Comparison of ENCODE assay signal across 11 cellular contexts in genomic region chr20:62550087-62550565, GRCh38.
DNase-seq lines count a peak whose midpoint lies in the region; ATAC-seq and TF ChIP-seq lines count a peak whose summit lies in the region.
"Had no signal": no experiment of that assay in that cellular context is flagged by ENCODE, and none has a peak within 500 bp of the region (broad histone marks: within the 10 kb centered on the region; RNA-seq: fewer than 3 reads in every experiment).

No MANE protein-coding gene starts in this region.

- H3K36me3 ChIP-seq in GM23338 (ENCODE audit: insufficient read depth), result no peaks in the 10 kb centered on the region
- no peaks in the 10 kb centered on the region for H3K36me3 ChIP-seq in lower lobe of right lung
- H3K36me3 ChIP-seq in osteoblast (ENCODE audit: insufficient read depth, low read length), result no peaks in the 10 kb centered on the region

- peaks cover 12% of the 10 kb centered on the region for H3K4me1 Mint-ChIP-seq in GM23338
- peaks cover 7% of the 10 kb centered on the region for H3K4me1 Mint-ChIP-seq in stimulated activated effector memory CD8-positive, alpha-beta T cell treated with anti-CD3 and anti-CD28 coated beads, Interleukin-12 subunit alpha, Interleukin-12 subunit beta, amount 100 ng/mL, for 72 hours

- ATAC-seq in GM23338, result peak; percentile 15
- no peak for ATAC-seq in lower lobe of right lung
- ATAC-seq in stimulated activated effector memory CD8-positive, alpha-beta T cell treated with anti-CD3 and anti-CD28 coated beads, Interleukin-12 subunit alpha, Interleukin-12 subunit beta, amount 100 ng/mL, for 72 hours, result no peak

- H4K20me1 ChIP-seq in GM23338 (replicated peaks; ENCODE audit: insufficient read depth) (no peaks in the 10 kb centered on the region), osteoblast (ENCODE audit: insufficient read depth, low read length) (no peaks in the 10 kb centered on the region)

- no peaks in the 10 kb centered on the region; the same call in 2 of the 3 replicates for H3K36me3 Mint-ChIP-seq in GM23338 (ENCODE audit: low read depth)
- no peaks in the 10 kb centered on the region for H3K36me3 Mint-ChIP-seq in stimulated activated effector memory CD8-positive, alpha-beta T cell treated with anti-CD3 and anti-CD28 coated beads, Interleukin-12 subunit alpha, Interleukin-12 subunit beta, amount 100 ng/mL, for 72 hours

- H3K9me2 ChIP-seq in GM23338 (ENCODE audit: insufficient read depth), result no peaks in the 10 kb centered on the region

- peak overlapping the region; percentile 66 for H3K4me3 ChIP-seq in GM23338
- peak overlapping the region in 53 of 59 donors; percentile 10 to 63 (median 46) for H3K4me3 ChIP-seq in dorsolateral prefrontal cortex
- H3K4me3 ChIP-seq in lower lobe of right lung, result peak overlapping the region; percentile 37
- H3K4me3 ChIP-seq in osteoblast (ENCODE audit: insufficient read depth, low read length), result no peak overlapping the region

- no peak for TF ChIP-seq CTCF in GM23338 (conservative IDR thresholded peaks at IDR 0.05; ENCODE audit: low read depth in 2 of 2)
- TF ChIP-seq CTCF in dorsolateral prefrontal cortex (IDR thresholded peaks at IDR 0.05 in 54 of 56, conservative IDR thresholded peaks at IDR 0.05 in 2 of 56; ENCODE audit: low read depth in 1 of 56, partially characterized antibody in 56 of 56), result no peak
- TF ChIP-seq CTCF in lower lobe of right lung (IDR thresholded peaks at IDR 0.05), result no peak
- TF ChIP-seq CTCF in GM10266 (IDR thresholded peaks at IDR 0.05; ENCODE audit: control insufficient read depth, insufficient read depth, low read depth, missing control alignments), result no peak
- TF ChIP-seq CTCF in osteoblast (IDR thresholded peaks at IDR 0.05; ENCODE audit: extremely low read depth, low read depth, low read length), result no peak

- no peak overlapping the region for H3K27ac ChIP-seq in GM23338 (ENCODE audit: low read depth)
- no peak overlapping the region for H3K27ac ChIP-seq in dorsolateral prefrontal cortex
- H3K27ac ChIP-seq in lower lobe of right lung, result no peak overlapping the region
- H3K27ac ChIP-seq in osteoblast (ENCODE audit: low read depth, low read length), result no peak overlapping the region

- no peaks in the 10 kb centered on the region for H3K9me3 Mint-ChIP-seq in GM23338
- H3K9me3 Mint-ChIP-seq in stimulated activated effector memory CD8-positive, alpha-beta T cell treated with anti-CD3 and anti-CD28 coated beads, Interleukin-12 subunit alpha, Interleukin-12 subunit beta, amount 100 ng/mL, for 72 hours, result no peaks in the 10 kb centered on the region

- DNase-seq in GM23338 (ENCODE audit: low spot score) (peak; percentile 47), dorsolateral prefrontal cortex (peak in 2 of 10 donors; percentile 14 to 28), lower lobe of right lung (no peak), UCSD-AML1 (lab: John Stamatoyannopoulos, UW; ENCODE audit: unreplicated experiment) (no peak), GM10266 (ENCODE audit: extremely low spot score) (no peak), osteoblast (ENCODE audit: insufficient read length, low spot score, missing footprints) (no peak), pons (ENCODE audit: low spot score) (no peak)
- DNase-seq in stimulated activated effector memory CD8-positive, alpha-beta T cell treated with anti-CD3 and anti-CD28 coated beads, Interleukin-12 subunit alpha, Interleukin-12 subunit beta, amount 100 ng/mL, for 72 hours (ENCODE audit: low spot score in 2 of 2), result no peak
- DNase-seq: C1 segment of cervical spinal cord, NCI-H1092 treated with DMSO at 0.1 percent for 48 hours, NCI-H510A had no signal

- H3K4me2 ChIP-seq in GM23338, result peak overlapping the region; percentile 90
- H3K4me2 ChIP-seq in osteoblast (ENCODE audit: insufficient read depth, low read length), result no peak overlapping the region

- peak overlapping the region; percentile 68; the same call in 2 of the 3 replicates for H3K4me3 Mint-ChIP-seq in GM23338
- H3K4me3 Mint-ChIP-seq in stimulated activated effector memory CD8-positive, alpha-beta T cell treated with anti-CD3 and anti-CD28 coated beads, Interleukin-12 subunit alpha, Interleukin-12 subunit beta, amount 100 ng/mL, for 72 hours, result peak overlapping the region; percentile 70

- no peak overlapping the region for H3K27ac Mint-ChIP-seq in GM23338
- H3K27ac Mint-ChIP-seq in stimulated activated effector memory CD8-positive, alpha-beta T cell treated with anti-CD3 and anti-CD28 coated beads, Interleukin-12 subunit alpha, Interleukin-12 subunit beta, amount 100 ng/mL, for 72 hours, result no peak overlapping the region

- no peaks in the 10 kb centered on the region for H3F3A ChIP-seq in GM23338 (replicated peaks; ENCODE audit: low read depth)

- H3K27me3 Mint-ChIP-seq in GM23338 (ENCODE audit: insufficient read depth, low read depth, poor library complexity), result peaks cover 31% of the 10 kb centered on the region

- H2AFZ ChIP-seq in GM23338 (peak overlapping the region; percentile 59; the same call in 1 of the 2 replicates), osteoblast (ENCODE audit: low read length) (no peak overlapping the region)

- intact Hi-C loops in dorsolateral prefrontal cortex (cut with DNase I) (no loop called here), lower lobe of right lung (cut with DNase I) (no loop called here)

- H3K79me2 ChIP-seq in GM23338 (replicated peaks; ENCODE audit: insufficient read depth) (no peaks in the 10 kb centered on the region), osteoblast (ENCODE audit: insufficient read depth, low read length) (no peaks in the 10 kb centered on the region)

- H3K9me3 ChIP-seq in lower lobe of right lung (no peaks in the 10 kb centered on the region), osteoblast (ENCODE audit: low read depth, low read length) (no peaks in the 10 kb centered on the region)

- H3K27me3 ChIP-seq in GM23338 (ENCODE audit: insufficient read depth) (peaks cover 17% of the 10 kb centered on the region), dorsolateral prefrontal cortex (peaks cover 0 to 62% (median 34%) of the 10 kb centered on the region in 45 donors), lower lobe of right lung (ENCODE audit: low read depth) (peaks cover 79% of the 10 kb centered on the region), osteoblast (ENCODE audit: insufficient read depth, low read length) (peaks cover 46% of the 10 kb centered on the region)

- H3K4me1 ChIP-seq in GM23338 (ENCODE audit: insufficient read depth) (peaks cover 3% of the 10 kb centered on the region; the same call in 1 of the 2 replicates), lower lobe of right lung (peaks cover 17% of the 10 kb centered on the region), osteoblast (ENCODE audit: insufficient read depth, low read length) (no peaks in the 10 kb centered on the region)

TF ChIP-seq in GM23338, 12 proteins besides CTCF, POLR2A, EP300 and RAD21 (continues in another document):
- TF ChIP-seq EZH2 (IDR thresholded peaks at IDR 0.05; ENCODE audit: low read depth, unreplicated experiment), result no peak
- no peak for TF ChIP-seq CREB1 (CRISPR knock-in tag; IDR thresholded peaks at IDR 0.05; ENCODE audit: low read depth)
